Comparison of ENCODE assay signal across 1 cellular context in the genomic region with DNA sequence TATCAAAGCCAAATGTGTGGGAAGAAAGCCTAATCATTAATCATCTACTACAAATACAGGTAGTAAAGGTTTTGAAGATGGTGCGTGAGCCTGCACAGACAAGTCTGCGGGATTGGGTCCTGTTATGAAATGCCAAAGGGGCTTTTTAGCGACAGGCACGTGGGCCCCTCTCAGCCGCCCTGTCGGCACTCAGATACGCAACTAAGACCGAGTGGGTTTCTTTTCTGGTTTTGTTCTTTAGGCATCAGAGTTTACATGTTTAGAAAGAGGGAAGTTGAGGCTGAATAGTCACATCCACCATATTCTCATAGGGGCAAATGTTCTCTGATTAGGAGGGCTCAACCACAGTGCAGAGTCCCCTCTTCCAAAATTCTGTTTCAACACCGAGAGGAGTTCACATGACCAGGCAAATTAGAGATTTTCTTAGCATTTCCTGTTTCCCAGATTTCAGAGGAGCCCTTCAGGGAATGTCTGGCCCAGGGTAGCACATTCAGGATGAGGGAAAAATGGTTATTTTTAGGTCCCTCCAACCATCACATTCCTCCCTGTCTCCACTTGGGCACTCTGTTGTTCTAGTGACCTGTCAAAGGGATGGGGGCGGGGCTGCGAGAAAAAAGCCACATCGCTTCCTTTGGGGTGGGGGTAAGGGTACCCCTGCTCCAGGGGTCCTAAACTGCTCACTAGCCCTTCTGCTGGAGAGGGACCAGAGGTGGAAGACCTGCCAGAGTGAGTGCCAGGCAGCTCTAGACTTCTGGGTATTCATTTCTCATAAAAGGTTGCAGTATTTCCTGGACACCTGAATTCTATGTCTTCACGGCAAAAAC.
TF ChIP-seq lines count a peak whose summit lies in the region.

No MANE protein-coding gene starts in this region.

TF ChIP-seq in GM12878, 131 proteins besides CTCF, POLR2A, EP300 and RAD21 (continued from another document and continues in another):
- no peak for TF ChIP-seq SUPT20H (IDR thresholded peaks at IDR 0.05; ENCODE audit: borderline replicate concordance, control insufficient read depth, low read depth, low read length)
- no peak for TF ChIP-seq PML (IDR thresholded peaks at IDR 0.05; ENCODE audit: low read length)
- no peak for TF ChIP-seq SMAD5 (IDR thresholded peaks at IDR 0.05; ENCODE audit: low read depth)
- peak; percentile 69; the same call in 1 of the 2 replicates for TF ChIP-seq MXI1 (IDR thresholded peaks at IDR 0.05; ENCODE audit: low read depth, low read length)
- no peak; the same call in 1 of the 2 replicates for TF ChIP-seq CHD2 (IDR thresholded peaks at IDR 0.05; ENCODE audit: borderline replicate concordance, low read depth, low read length)
- TF ChIP-seq, protein P1, sequence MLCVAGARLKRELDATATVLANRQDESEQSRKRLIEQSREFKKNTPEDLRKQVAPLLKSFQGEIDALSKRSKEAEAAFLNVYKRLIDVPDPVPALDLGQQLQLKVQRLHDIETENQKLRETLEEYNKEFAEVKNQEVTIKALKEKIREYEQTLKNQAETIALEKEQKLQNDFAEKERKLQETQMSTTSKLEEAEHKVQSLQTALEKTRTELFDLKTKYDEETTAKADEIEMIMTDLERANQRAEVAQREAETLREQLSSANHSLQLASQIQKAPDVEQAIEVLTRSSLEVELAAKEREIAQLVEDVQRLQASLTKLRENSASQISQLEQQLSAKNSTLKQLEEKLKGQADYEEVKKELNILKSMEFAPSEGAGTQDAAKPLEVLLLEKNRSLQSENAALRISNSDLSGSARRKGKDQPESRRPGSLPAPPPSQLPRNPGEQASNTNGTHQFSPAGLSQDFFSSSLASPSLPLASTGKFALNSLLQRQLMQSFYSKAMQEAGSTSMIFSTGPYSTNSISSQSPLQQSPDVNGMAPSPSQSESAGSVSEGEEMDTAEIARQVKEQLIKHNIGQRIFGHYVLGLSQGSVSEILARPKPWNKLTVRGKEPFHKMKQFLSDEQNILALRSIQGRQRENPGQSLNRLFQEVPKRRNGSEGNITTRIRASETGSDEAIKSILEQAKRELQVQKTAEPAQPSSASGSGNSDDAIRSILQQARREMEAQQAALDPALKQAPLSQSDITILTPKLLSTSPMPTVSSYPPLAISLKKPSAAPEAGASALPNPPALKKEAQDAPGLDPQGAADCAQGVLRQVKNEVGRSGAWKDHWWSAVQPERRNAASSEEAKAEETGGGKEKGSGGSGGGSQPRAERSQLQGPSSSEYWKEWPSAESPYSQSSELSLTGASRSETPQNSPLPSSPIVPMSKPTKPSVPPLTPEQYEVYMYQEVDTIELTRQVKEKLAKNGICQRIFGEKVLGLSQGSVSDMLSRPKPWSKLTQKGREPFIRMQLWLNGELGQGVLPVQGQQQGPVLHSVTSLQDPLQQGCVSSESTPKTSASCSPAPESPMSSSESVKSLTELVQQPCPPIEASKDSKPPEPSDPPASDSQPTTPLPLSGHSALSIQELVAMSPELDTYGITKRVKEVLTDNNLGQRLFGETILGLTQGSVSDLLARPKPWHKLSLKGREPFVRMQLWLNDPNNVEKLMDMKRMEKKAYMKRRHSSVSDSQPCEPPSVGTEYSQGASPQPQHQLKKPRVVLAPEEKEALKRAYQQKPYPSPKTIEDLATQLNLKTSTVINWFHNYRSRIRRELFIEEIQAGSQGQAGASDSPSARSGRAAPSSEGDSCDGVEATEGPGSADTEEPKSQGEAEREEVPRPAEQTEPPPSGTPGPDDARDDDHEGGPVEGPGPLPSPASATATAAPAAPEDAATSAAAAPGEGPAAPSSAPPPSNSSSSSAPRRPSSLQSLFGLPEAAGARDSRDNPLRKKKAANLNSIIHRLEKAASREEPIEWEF (IDR thresholded peaks at IDR 0.05; ENCODE audit: insufficient replicate concordance, low read depth, low read length): no peak
- no peak for TF ChIP-seq FOXK2 (IDR thresholded peaks at IDR 0.05)
- TF ChIP-seq, protein P2, sequence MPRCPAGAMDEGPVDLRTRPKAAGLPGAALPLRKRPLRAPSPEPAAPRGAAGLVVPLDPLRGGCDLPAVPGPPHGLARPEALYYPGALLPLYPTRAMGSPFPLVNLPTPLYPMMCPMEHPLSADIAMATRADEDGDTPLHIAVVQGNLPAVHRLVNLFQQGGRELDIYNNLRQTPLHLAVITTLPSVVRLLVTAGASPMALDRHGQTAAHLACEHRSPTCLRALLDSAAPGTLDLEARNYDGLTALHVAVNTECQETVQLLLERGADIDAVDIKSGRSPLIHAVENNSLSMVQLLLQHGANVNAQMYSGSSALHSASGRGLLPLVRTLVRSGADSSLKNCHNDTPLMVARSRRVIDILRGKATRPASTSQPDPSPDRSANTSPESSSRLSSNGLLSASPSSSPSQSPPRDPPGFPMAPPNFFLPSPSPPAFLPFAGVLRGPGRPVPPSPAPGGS (IDR thresholded peaks at IDR 0.05; ENCODE audit: borderline replicate concordance, insufficient read depth, low read depth, low read length, poor library complexity, severe bottlenecking): peak; percentile 33
- TF ChIP-seq MTA2 (IDR thresholded peaks at IDR 0.05; ENCODE audit: low read depth): no peak
- TF ChIP-seq NRF1 (conservative IDR thresholded peaks at IDR 0.05; ENCODE audit: low read depth, low read length): no peak
- TF ChIP-seq NR2C2 (IDR thresholded peaks at IDR 0.05; ENCODE audit: borderline replicate concordance, control insufficient read depth, insufficient read length, low read depth): no peak
- TF ChIP-seq SREBF1 (IDR thresholded peaks at IDR 0.05; ENCODE audit: low read length): no peak
- TF ChIP-seq SMC3 (IDR thresholded peaks at IDR 0.05; ENCODE audit: borderline replicate concordance, low read length): no peak
- no peak for TF ChIP-seq TCF7 (IDR thresholded peaks at IDR 0.05; ENCODE audit: borderline replicate concordance)
- TF ChIP-seq GATAD2B (conservative IDR thresholded peaks at IDR 0.05; ENCODE audit: low read depth): no peak
- TF ChIP-seq, protein P3, sequence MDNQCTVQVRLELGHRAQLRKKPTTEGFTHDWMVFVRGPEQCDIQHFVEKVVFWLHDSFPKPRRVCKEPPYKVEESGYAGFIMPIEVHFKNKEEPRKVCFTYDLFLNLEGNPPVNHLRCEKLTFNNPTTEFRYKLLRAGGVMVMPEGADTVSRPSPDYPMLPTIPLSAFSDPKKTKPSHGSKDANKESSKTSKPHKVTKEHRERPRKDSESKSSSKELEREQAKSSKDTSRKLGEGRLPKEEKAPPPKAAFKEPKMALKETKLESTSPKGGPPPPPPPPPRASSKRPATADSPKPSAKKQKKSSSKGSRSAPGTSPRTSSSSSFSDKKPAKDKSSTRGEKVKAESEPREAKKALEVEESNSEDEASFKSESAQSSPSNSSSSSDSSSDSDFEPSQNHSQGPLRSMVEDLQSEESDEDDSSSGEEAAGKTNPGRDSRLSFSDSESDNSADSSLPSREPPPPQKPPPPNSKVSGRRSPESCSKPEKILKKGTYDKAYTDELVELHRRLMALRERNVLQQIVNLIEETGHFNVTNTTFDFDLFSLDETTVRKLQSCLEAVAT (IDR thresholded peaks at IDR 0.05): peak; percentile 72
- TF ChIP-seq RUNX3 (IDR thresholded peaks at IDR 0.05; ENCODE audit: low read length): no peak
- TF ChIP-seq MYB (IDR thresholded peaks at IDR 0.05; ENCODE audit: borderline replicate concordance, low read depth, low read length): no peak
- TF ChIP-seq TARDBP (IDR thresholded peaks at IDR 0.05; ENCODE audit: borderline replicate concordance): no peak
- no peak for TF ChIP-seq BMI1 (IDR thresholded peaks at IDR 0.05; ENCODE audit: borderline replicate concordance)
- TF ChIP-seq MEF2A (IDR thresholded peaks at IDR 0.05; ENCODE audit: insufficient read depth, low read depth, low read length): no peak
- no peak for TF ChIP-seq STAT3 (IDR thresholded peaks at IDR 0.05; ENCODE audit: low read depth, low read length)
- no peak for TF ChIP-seq IKZF1 (conservative IDR thresholded peaks at IDR 0.05)
- no peak for TF ChIP-seq EGR1 (IDR thresholded peaks at IDR 0.05; ENCODE audit: borderline replicate concordance in 1 of 2, low read depth in 2 of 2, low read length in 2 of 2)
- 0 out of 2 replicates have a peak, but pooled peaks have one; percentile 41 for TF ChIP-seq TAF1 (IDR thresholded peaks at IDR 0.05; ENCODE audit: borderline replicate concordance, low read depth, low read length)
- 0 out of 2 replicates have a peak, but pooled peaks have one; percentile 8 for TF ChIP-seq TBL1XR1 (IDR thresholded peaks at IDR 0.05; ENCODE audit: low read depth, low read length)
- TF ChIP-seq PAX5 (IDR thresholded peaks at IDR 0.05; ENCODE audit: borderline replicate concordance, low read depth, low read length): peak; percentile 84
- no peak for TF ChIP-seq NFXL1 (IDR thresholded peaks at IDR 0.05; ENCODE audit: borderline replicate concordance)
- TF ChIP-seq ZNF384 (IDR thresholded peaks at IDR 0.05; ENCODE audit: borderline replicate concordance, low read depth, low read length): no peak
- TF ChIP-seq ZNF207 (IDR thresholded peaks at IDR 0.05; ENCODE audit: borderline replicate concordance): no peak
- TF ChIP-seq JUND (IDR thresholded peaks at IDR 0.05; ENCODE audit: low read depth, low read length): no peak
- TF ChIP-seq ZBED1 (IDR thresholded peaks at IDR 0.05; ENCODE audit: borderline replicate concordance): peak; percentile 2; the same call in 1 of the 2 replicates
- no peak for TF ChIP-seq CBX5 (IDR thresholded peaks at IDR 0.05; ENCODE audit: low read depth)
- no peak for TF ChIP-seq ESRRA (IDR thresholded peaks at IDR 0.05; ENCODE audit: low read length)
- no peak for TF ChIP-seq FOS (IDR thresholded peaks at IDR 0.05; ENCODE audit: borderline replicate concordance, extremely low read depth, insufficient read length)
- TF ChIP-seq ATF7 (IDR thresholded peaks at IDR 0.05; ENCODE audit: low read depth): no peak; the same call in 1 of the 2 replicates
- no peak for TF ChIP-seq NR2F1 (conservative IDR thresholded peaks at IDR 0.05)
- TF ChIP-seq MYC (IDR thresholded peaks at IDR 0.05; ENCODE audit: insufficient read depth, insufficient read length, insufficient replicate concordance, low read length, severe bottlenecking): no peak
- TF ChIP-seq NFIC (IDR thresholded peaks at IDR 0.05; ENCODE audit: low read depth, low read length): no peak
- TF ChIP-seq, protein P4, sequence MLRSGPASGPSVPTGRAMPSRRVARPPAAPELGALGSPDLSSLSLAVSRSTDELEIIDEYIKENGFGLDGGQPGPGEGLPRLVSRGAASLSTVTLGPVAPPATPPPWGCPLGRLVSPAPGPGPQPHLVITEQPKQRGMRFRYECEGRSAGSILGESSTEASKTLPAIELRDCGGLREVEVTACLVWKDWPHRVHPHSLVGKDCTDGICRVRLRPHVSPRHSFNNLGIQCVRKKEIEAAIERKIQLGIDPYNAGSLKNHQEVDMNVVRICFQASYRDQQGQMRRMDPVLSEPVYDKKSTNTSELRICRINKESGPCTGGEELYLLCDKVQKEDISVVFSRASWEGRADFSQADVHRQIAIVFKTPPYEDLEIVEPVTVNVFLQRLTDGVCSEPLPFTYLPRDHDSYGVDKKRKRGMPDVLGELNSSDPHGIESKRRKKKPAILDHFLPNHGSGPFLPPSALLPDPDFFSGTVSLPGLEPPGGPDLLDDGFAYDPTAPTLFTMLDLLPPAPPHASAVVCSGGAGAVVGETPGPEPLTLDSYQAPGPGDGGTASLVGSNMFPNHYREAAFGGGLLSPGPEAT (IDR thresholded peaks at IDR 0.05; ENCODE audit: low read depth): no peak; the same call in 1 of the 2 replicates
- TF ChIP-seq, protein P5, sequence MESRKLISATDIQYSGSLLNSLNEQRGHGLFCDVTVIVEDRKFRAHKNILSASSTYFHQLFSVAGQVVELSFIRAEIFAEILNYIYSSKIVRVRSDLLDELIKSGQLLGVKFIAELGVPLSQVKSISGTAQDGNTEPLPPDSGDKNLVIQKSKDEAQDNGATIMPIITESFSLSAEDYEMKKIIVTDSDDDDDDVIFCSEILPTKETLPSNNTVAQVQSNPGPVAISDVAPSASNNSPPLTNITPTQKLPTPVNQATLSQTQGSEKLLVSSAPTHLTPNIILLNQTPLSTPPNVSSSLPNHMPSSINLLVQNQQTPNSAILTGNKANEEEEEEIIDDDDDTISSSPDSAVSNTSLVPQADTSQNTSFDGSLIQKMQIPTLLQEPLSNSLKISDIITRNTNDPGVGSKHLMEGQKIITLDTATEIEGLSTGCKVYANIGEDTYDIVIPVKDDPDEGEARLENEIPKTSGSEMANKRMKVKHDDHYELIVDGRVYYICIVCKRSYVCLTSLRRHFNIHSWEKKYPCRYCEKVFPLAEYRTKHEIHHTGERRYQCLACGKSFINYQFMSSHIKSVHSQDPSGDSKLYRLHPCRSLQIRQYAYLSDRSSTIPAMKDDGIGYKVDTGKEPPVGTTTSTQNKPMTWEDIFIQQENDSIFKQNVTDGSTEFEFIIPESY (IDR thresholded peaks at IDR 0.05): no peak
- no peak for TF ChIP-seq ZNF24 (IDR thresholded peaks at IDR 0.05)
- TF ChIP-seq, protein P6, sequence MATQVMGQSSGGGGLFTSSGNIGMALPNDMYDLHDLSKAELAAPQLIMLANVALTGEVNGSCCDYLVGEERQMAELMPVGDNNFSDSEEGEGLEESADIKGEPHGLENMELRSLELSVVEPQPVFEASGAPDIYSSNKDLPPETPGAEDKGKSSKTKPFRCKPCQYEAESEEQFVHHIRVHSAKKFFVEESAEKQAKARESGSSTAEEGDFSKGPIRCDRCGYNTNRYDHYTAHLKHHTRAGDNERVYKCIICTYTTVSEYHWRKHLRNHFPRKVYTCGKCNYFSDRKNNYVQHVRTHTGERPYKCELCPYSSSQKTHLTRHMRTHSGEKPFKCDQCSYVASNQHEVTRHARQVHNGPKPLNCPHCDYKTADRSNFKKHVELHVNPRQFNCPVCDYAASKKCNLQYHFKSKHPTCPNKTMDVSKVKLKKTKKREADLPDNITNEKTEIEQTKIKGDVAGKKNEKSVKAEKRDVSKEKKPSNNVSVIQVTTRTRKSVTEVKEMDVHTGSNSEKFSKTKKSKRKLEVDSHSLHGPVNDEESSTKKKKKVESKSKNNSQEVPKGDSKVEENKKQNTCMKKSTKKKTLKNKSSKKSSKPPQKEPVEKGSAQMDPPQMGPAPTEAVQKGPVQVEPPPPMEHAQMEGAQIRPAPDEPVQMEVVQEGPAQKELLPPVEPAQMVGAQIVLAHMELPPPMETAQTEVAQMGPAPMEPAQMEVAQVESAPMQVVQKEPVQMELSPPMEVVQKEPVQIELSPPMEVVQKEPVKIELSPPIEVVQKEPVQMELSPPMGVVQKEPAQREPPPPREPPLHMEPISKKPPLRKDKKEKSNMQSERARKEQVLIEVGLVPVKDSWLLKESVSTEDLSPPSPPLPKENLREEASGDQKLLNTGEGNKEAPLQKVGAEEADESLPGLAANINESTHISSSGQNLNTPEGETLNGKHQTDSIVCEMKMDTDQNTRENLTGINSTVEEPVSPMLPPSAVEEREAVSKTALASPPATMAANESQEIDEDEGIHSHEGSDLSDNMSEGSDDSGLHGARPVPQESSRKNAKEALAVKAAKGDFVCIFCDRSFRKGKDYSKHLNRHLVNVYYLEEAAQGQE (IDR thresholded peaks at IDR 0.05; ENCODE audit: low read depth, low read length): no peak
- 0 out of 2 replicates have a peak, but pooled peaks have one; percentile 41 for TF ChIP-seq YY1 (IDR thresholded peaks at IDR 0.05; ENCODE audit: low read depth, low read length)
- TF ChIP-seq, protein P7, sequence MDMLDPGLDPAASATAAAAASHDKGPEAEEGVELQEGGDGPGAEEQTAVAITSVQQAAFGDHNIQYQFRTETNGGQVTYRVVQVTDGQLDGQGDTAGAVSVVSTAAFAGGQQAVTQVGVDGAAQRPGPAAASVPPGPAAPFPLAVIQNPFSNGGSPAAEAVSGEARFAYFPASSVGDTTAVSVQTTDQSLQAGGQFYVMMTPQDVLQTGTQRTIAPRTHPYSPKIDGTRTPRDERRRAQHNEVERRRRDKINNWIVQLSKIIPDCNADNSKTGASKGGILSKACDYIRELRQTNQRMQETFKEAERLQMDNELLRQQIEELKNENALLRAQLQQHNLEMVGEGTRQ (IDR thresholded peaks at IDR 0.05; ENCODE audit: borderline replicate concordance, low read depth, low read length): peak; percentile 59
